ENCODE assay signal across 8 cellular contexts in genomic region chr20:63273635-63274380, GRCh38. TPM values are rescaled to one million over a fixed set of nuclear protein-coding genes. Genes with fewer than 3 reads are reported as not detected.
DNase-seq lines count a peak whose midpoint lies in the region; TF ChIP-seq lines count a peak whose summit lies in the region.

No MANE protein-coding gene starts in this region.

- H3K27me3 Mint-ChIP-seq in Calu3 (ENCODE audit: unreplicated experiment), result peaks cover 2% of the 10 kb centered on the region

- BruUV-seq in Calu3 (replicated peaks; lab: Mats Ljungman, UMichigan), result TSS peak; percentile 83

- H3K27me3 ChIP-seq in MM.1S (replicated peaks; ENCODE audit: insufficient read depth, low read length), result peaks cover 8% of the 10 kb centered on the region; the same call in 1 of the 2 replicates
- no peaks in the 10 kb centered on the region for H3K27me3 ChIP-seq in muscle layer of duodenum (ENCODE audit: low read depth, low read length)

- intact Hi-C loops in Calu3 (cut with micrococcal nuclease; ENCODE audit: unreplicated experiment), result no loop called here

- H3K27ac ChIP-seq in MM.1S (ENCODE audit: low read length), result no peak overlapping the region
- no peak overlapping the region for H3K27ac ChIP-seq in coronary artery
- H3K27ac ChIP-seq in muscle layer of duodenum (ENCODE audit: low read length), result peak overlapping the region; percentile 49

- H3K9me3 ChIP-seq in MM.1S (replicated peaks; ENCODE audit: insufficient read depth, low read length), result no peaks in the 10 kb centered on the region
- H3K9me3 ChIP-seq in muscle layer of duodenum (ENCODE audit: control insufficient read depth in 1 of 2, low read length in 2 of 2), result no peaks in the 10 kb centered on the region

- H3K36me3 Mint-ChIP-seq in Calu3 (ENCODE audit: insufficient read depth, unreplicated experiment), result peaks cover 67% of the 10 kb centered on the region

- CTCF ChIA-PET in Calu3 (lab: Charles Lee), result interaction anchor here (0.6 kb wide), 2 partner anchors 8 to 231 kb away, joined by 3 read pairs; no protein-coding TSS in a partner anchor

- H4K20me1 ChIP-seq in MM.1S (ENCODE audit: insufficient read depth, low read length), result peaks cover 4% of the 10 kb centered on the region; the same call in 1 of the 2 replicates

- no peaks in the 10 kb centered on the region for H3K9me3 Mint-ChIP-seq in Calu3 (ENCODE audit: low read depth, unreplicated experiment)

- H3K4me1 ChIP-seq in MM.1S (ENCODE audit: low read length) (0 out of 2 replicates have a peak, but pooled peaks cover 6% of the 10 kb centered on the region), muscle layer of duodenum (ENCODE audit: control insufficient read depth in 1 of 2, insufficient read depth in 2 of 2, low read length in 2 of 2) (peaks cover 5 to 25% of the 10 kb centered on the region in 2 donors)

- in situ Hi-C loops in GM13976 (cut with MboI; ENCODE audit: low sequenced_read_pairs, unreplicated experiment), result no loop called here

- TF ChIP-seq CTCF in Calu3 (IDR thresholded peaks at IDR 0.05; ENCODE audit: unreplicated experiment) (no peak), MM.1S (IDR thresholded peaks at IDR 0.05; ENCODE audit: low read length) (no peak), coronary artery (IDR thresholded peaks at IDR 0.05) (no peak), GM13976 (IDR thresholded peaks at IDR 0.05; ENCODE audit: borderline replicate concordance, control extremely low read depth, extremely low read depth, insufficient read depth, missing control alignments) (no peak)

- no peaks in the 10 kb centered on the region for H3F3A ChIP-seq in MM.1S (ENCODE audit: insufficient read depth, low read length)

- H3K4me3 Mint-ChIP-seq in Calu3 (ENCODE audit: low read depth, unreplicated experiment), result peak overlapping the region; percentile 81

- peak overlapping the region; percentile 67 for H3K4me3 ChIP-seq in MM.1S (ENCODE audit: low read length)
- H3K4me3 ChIP-seq in coronary artery, result peak overlapping the region; percentile 98
- peak overlapping the region; percentile 89 to 98 for H3K4me3 ChIP-seq in muscle layer of duodenum (ENCODE audit: low read depth in 1 of 2, low read length in 2 of 2)

- peaks cover 30% of the 10 kb centered on the region for H3K4me1 Mint-ChIP-seq in Calu3 (ENCODE audit: low read depth, unreplicated experiment)

- DNase-seq in Calu3 (no peak), MM.1S (no peak), coronary artery (ENCODE audit: low spot score) (no peak), KG1 (lab: John Stamatoyannopoulos, UW) (no peak), NCI-H2196 treated with DMSO at 0.1 percent for 48 hours (lab: John Stamatoyannopoulos, UW; ENCODE audit: unreplicated experiment) (no peak), GM13976 (ENCODE audit: low spot score) (no peak)
- DNase-seq in activated CD8-positive, alpha-beta memory T cell treated with anti-CD3 and anti-CD28 coated beads, Interleukin-2, amount 50 U/mL, for 4 hours, result no peak

- peaks cover 49% of the 10 kb centered on the region for H3K79me2 ChIP-seq in MM.1S (ENCODE audit: low read length)

- H3K36me3 ChIP-seq in MM.1S (replicated peaks; ENCODE audit: insufficient read depth, low read length) (no peaks in the 10 kb centered on the region), muscle layer of duodenum (ENCODE audit: control insufficient read depth in 1 of 2, insufficient read depth in 2 of 2, low read length in 2 of 2) (peaks cover 6 to 31% of the 10 kb centered on the region in 2 donors)

- H3K27ac Mint-ChIP-seq in Calu3 (ENCODE audit: unreplicated experiment), result peak overlapping the region; percentile 76

- H3K9me2 ChIP-seq in MM.1S (replicated peaks; ENCODE audit: insufficient read depth, low read length), result no peaks in the 10 kb centered on the region

- peak overlapping the region; percentile 87 for H3K4me2 ChIP-seq in MM.1S (ENCODE audit: low read depth, low read length)

- no peak overlapping the region for H2AFZ ChIP-seq in MM.1S (ENCODE audit: low read length)

- peak overlapping the region; percentile 70; the same call in 1 of the 2 replicates for H3K9ac ChIP-seq in MM.1S (ENCODE audit: low read length)

RNA-seq across cellular contexts. Expression of gene ARFGAP1, which starts 1.2 kb away (rescaled TPM):
- total RNA-seq in Calu3 (2022), result 127 and 146 TPM in 2 replicates

RNA-seq across cellular contexts. Expression of gene COL20A1, which starts 19.2 kb away (rescaled TPM):
- 0.44 TPM in 1 of 2 replicates, not detected in the other for total RNA-seq in Calu3 (2022)

RNA-seq across cellular contexts. Expression of gene NKAIN4, which starts 19.5 kb away (rescaled TPM):
- not detected in 2 replicates for total RNA-seq in Calu3 (2022)

RNA-seq across cellular contexts. Expression of gene BIRC7, which starts 38.1 kb away (rescaled TPM):
- total RNA-seq in Calu3 (2022), result 0.26 TPM in 1 of 2 replicates, not detected in the other

RNA-seq across cellular contexts. Expression of gene YTHDF1, which starts 57.9 kb away (rescaled TPM):
- 93.4 and 94.4 TPM in 2 replicates for total RNA-seq in Calu3 (2022)
